Comparison of ENCODE assay signal across 8 cellular contexts in genomic region chr16:19389246-19389645, GRCh38. TPM values are rescaled to one million over a fixed set of nuclear protein-coding genes. Genes with fewer than 3 reads are reported as not detected.
A peak's percentile ranks its signal among the peaks of the same experiment; 100 is the strongest.
DNase-seq lines count a peak whose midpoint lies in the region; ATAC-seq and TF ChIP-seq lines count a peak whose summit lies in the region.

No MANE protein-coding gene starts in this region.

- no peaks in the 10 kb centered on the region for H3K4me1 ChIP-seq in heart right ventricle

- intact Hi-C loops in heart right ventricle (cut with DNase I), result no loop called here

- TF ChIP-seq CTCF in 22Rv1 (IDR thresholded peaks at IDR 0.05) (peak; percentile 60), GM12874 (IDR thresholded peaks at IDR 0.05; ENCODE audit: insufficient read depth, low read depth, low read length) (peak; percentile 56), heart right ventricle (IDR thresholded peaks at IDR 0.05) (peak in 7 of 9 donors; percentile 19 to 44 (median 26))

- peaks cover 0 to 61% (median 38%) of the 10 kb centered on the region in 7 donors for H3K27me3 ChIP-seq in heart right ventricle

- peak; percentile 99 for DNase-seq in NCI-H510A (lab: John Stamatoyannopoulos, UW)
- DNase-seq in activated T-cell treated with anti-CD3 and anti-CD28 coated beads for 24 hours (ENCODE audit: low read depth), result peak; percentile 14
- peak in 1 of 2 donors; percentile 14 for DNase-seq in heart right ventricle
- DNase-seq in stimulated activated CD4-positive, alpha-beta T cell treated with anti-CD3 and anti-CD28 coated beads, Interleukin-2, amount 100 ng/mL, for 48 hours, result peak; percentile 24 to 47
- DNase-seq in cerebellar nuclear complex (lab: John Stamatoyannopoulos, UW), result no peak

- no peak overlapping the region for H3K4me3 ChIP-seq in heart right ventricle

- no peaks in the 10 kb centered on the region for H3K36me3 ChIP-seq in heart right ventricle

- peaks cover 0 to 11% (median 0%) of the 10 kb centered on the region in 11 donors for H3K9me3 ChIP-seq in heart right ventricle

- WGBS in heart right ventricle, 2 donors, result 15 to 16% methylated on average over 5 of the region's 5 CpGs

- ATAC-seq in heart right ventricle, result peak in 2 of 8 donors; percentile 44 to 52
- no peak for ATAC-seq in GM21723 (IDR thresholded peaks at IDR 0.05; ENCODE audit: unreplicated experiment)

- H3K27ac ChIP-seq in 22Rv1, result no peak overlapping the region
- no peak overlapping the region for H3K27ac ChIP-seq in heart right ventricle

RNA-seq across cellular contexts. Expression of gene TMC5, which starts 28.4 kb away (rescaled TPM):
- under 1 TPM in 3 of 10 donors, not detected in 7; 0.09 to 0.13 (median 0.11) TPM for total RNA-seq in heart right ventricle
- polyA plus RNA-seq in heart right ventricle, result under 1 TPM in 1 of 2 donors, not detected in 1; under 0.01 TPM

Comparison
In these comparisons a context has a peak if more than half of its experiments do, and no peak if none do; other contexts are left out.
1. DNase-seq: peak in NCI-H510A (single experiment), activated T-cell treated with anti-CD3 and anti-CD28 coated beads for 24 hours (single experiment) and stimulated activated CD4-positive, alpha-beta T cell treated with anti-CD3 and anti-CD28 coated beads, Interleukin-2, amount 100 ng/mL, for 48 hours (2 of 2); none in cerebellar nuclear complex (0 of 2).
2. Peak in every context shown above with its lines, with median percentiles within 50 percentile points of each other: CTCF ChIP-seq.